In the genomic region with DNA sequence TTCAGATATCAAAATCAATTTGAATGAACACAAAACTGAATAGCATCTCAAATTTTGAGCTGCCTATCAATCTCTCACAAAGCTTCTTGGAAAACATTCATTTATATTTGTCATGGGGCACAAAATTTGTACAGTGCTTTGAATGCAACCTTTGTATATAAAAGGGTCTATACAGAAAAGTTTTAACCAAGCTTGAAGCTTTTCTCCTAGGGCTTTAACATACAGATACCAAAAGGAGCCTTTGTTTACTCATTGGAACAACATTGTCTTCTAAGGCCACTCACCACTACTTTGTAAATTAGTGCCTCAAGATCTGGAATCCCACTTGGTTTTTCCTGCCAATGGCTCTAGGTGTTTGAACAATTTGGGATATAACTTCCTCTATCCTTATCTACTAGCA, we compare ENCODE assay signal across 18 cellular contexts.
"Had no signal": no experiment of that assay in that cellular context is flagged by ENCODE, and none has a peak within 500 bp of the region (broad histone marks: within the 10 kb centered on the region; RNA-seq: fewer than 3 reads in every experiment).

No MANE protein-coding gene starts in this region.

- H3K27me3 ChIP-seq: esophagus squamous epithelium, pancreas, right lobe of liver, testis, tibial nerve, upper lobe of right lung had no signal

- H3K4me1 ChIP-seq: testis had no signal

- H3K9me3 ChIP-seq: esophagus squamous epithelium, mucosa of descending colon, pancreas, right lobe of liver, testis, tibial nerve, upper lobe of right lung had no signal

- H3K27ac ChIP-seq: esophagus squamous epithelium, right lobe of liver, skin epidermis, testis, upper lobe of right lung had no signal

- DNase-seq: effector memory CD4-positive, alpha-beta T cell; esophagus squamous epithelium; foreskin fibroblast; head of caudate nucleus; hippocampal formation; left colon; mucosa of descending colon; naive thymus-derived CD8-positive, alpha-beta T cell; pancreas; right lobe of liver; stimulated activated CD4-positive, alpha-beta T cell treated with anti-CD3 and anti-CD28 coated beads, Interleukin-2, amount 100 ng/mL, for 24 hours; stimulated activated CD4-positive, alpha-beta T cell treated with anti-CD3 and anti-CD28 coated beads, Interleukin-4, amount 100 ng/mL, for 4 hours; stimulated activated naive B cell treated with anti-CD40 and anti-IgM and Interleukin-4, amounts not matched to agents 10 μg/mL and 1 μg/mL and 100 μg/mL, for 72 hours; stimulated activated naive CD8-positive, alpha-beta T cell treated with anti-CD3 and anti-CD28 coated beads, Interleukin-15, amount 100 ng/mL, for 72 hours; testis; upper lobe of right lung had no signal

- ATAC-seq: mucosa of descending colon; naive thymus-derived CD8-positive, alpha-beta T cell; stimulated activated naive B cell treated with anti-CD40 and anti-IgM and Interleukin-4, amounts not matched to agents 10 μg/mL and 1 μg/mL and 100 μg/mL, for 72 hours; stimulated activated naive CD8-positive, alpha-beta T cell treated with anti-CD3 and anti-CD28 coated beads, Interleukin-15, amount 100 ng/mL, for 72 hours had no signal

- H3K4me3 ChIP-seq: esophagus squamous epithelium, mucosa of descending colon, pancreas, right lobe of liver, skin epidermis, testis, tibial nerve, upper lobe of right lung had no signal

- H3K36me3 ChIP-seq: esophagus squamous epithelium, pancreas, right lobe of liver, tibial nerve, upper lobe of right lung had no signal
